In the genomic region with DNA sequence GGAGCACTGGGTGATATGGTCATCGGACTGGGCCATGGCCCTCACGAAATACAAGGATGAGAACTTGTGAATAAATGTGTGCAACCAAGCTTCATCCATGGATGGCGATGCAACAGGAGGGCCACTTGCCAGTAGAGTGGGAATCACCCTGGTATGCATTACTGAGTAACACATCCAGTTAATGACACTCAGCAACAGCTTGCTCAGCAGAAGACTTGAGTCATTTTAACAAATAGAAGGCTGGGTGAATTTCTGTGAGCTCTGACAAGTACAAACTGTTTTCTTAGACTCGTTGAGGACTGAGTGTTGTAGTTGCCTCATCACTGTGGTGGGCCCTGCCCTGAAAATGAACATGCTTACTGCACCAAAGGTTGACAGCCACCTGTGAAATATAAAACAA, we compare ENCODE assay signal across 19 cellular contexts.
DNase-seq lines count a peak whose midpoint lies in the region; FAIRE-seq and TF ChIP-seq lines count a peak whose summit lies in the region.
"Had no signal": no experiment of that assay in that cellular context is flagged by ENCODE, and none has a peak within 500 bp of the region (broad histone marks: within the 10 kb centered on the region; RNA-seq: fewer than 3 reads in every experiment).

No MANE protein-coding gene starts in this region.

- H3K36me3 ChIP-seq in A673 (ENCODE audit: insufficient read depth, low read length, poor library complexity, severe bottlenecking) (no peaks in the 10 kb centered on the region), astrocyte (ENCODE audit: insufficient read depth, low read length) (no peaks in the 10 kb centered on the region)
- H3K36me3 ChIP-seq: tibial nerve had no signal

- H3K9me3 ChIP-seq in A673 (ENCODE audit: low read depth, low read length, poor library complexity, severe bottlenecking) (no peaks in the 10 kb centered on the region), astrocyte (ENCODE audit: insufficient read depth, low read depth, low read length) (no peaks in the 10 kb centered on the region)
- H3K9me3 ChIP-seq: tibial nerve had no signal

- H3K27me3 Mint-ChIP-seq in astrocyte (ENCODE audit: low read depth, unreplicated experiment): no peaks in the 10 kb centered on the region

- no peaks in the 10 kb centered on the region for H3K79me2 ChIP-seq in astrocyte (ENCODE audit: insufficient read depth, low read length)

- no peaks in the 10 kb centered on the region for H4K20me1 ChIP-seq in astrocyte (ENCODE audit: insufficient read depth, low read length)

- TF ChIP-seq CTCF in A673 (conservative IDR thresholded peaks at IDR 0.05; ENCODE audit: low read depth, low read length) (no peak), GM12864 (IDR thresholded peaks at IDR 0.05; ENCODE audit: low read depth, low read length, missing control alignments) (no peak), astrocyte (IDR thresholded peaks at IDR 0.05; ENCODE audit: insufficient read depth, low read depth, low read length) (no peak), GM13977 (IDR thresholded peaks at IDR 0.05; ENCODE audit: extremely low read depth, insufficient read depth, missing control alignments) (no peak)

- no peaks in the 10 kb centered on the region for H3K27me3 ChIP-seq in A673 (replicated peaks; ENCODE audit: insufficient read depth, low read depth, low read length, poor library complexity)
- H3K27me3 ChIP-seq in astrocyte (ENCODE audit: insufficient read depth, low read length): no peaks in the 10 kb centered on the region
- H3K27me3 ChIP-seq: tibial nerve had no signal

- no peak overlapping the region for H2AFZ ChIP-seq in astrocyte (ENCODE audit: low read depth, low read length)

- CTCF ChIA-PET in A673 (lab: Charles Lee): no interaction called here

- H3K4me1 Mint-ChIP-seq in astrocyte (ENCODE audit: low read depth, unreplicated experiment): peaks cover 13% of the 10 kb centered on the region
- H3K4me1 Mint-ChIP-seq: B cell, mesothelial cell of epicardium had no signal

- peak overlapping the region; percentile 28 for H3K27ac Mint-ChIP-seq in astrocyte (ENCODE audit: unreplicated experiment)
- H3K27ac Mint-ChIP-seq: B cell, mesothelial cell of epicardium had no signal

- POLR2A ChIA-PET in A673 (lab: Charles Lee; ENCODE audit: low non-redundant PET): no interaction called here

- BruUV-seq in A673 (replicated peaks; lab: Mats Ljungman, UMichigan): no TSS peak

- H3K4me3 Mint-ChIP-seq in astrocyte (ENCODE audit: unreplicated experiment): no peak overlapping the region
- H3K4me3 Mint-ChIP-seq: B cell, mesothelial cell of epicardium had no signal

- no peak overlapping the region for H3K4me3 ChIP-seq in A673 (ENCODE audit: low read depth, low read length, poor library complexity, severe bottlenecking)
- no peak overlapping the region for H3K4me3 ChIP-seq in GM12864 (ENCODE audit: low read depth, low read length)
- no peak overlapping the region for H3K4me3 ChIP-seq in astrocyte (ENCODE audit: insufficient read depth, low read depth, low read length)
- H3K4me3 ChIP-seq: tibial nerve had no signal

- in situ Hi-C loops in GM13977 (cut with MboI; ENCODE audit: low pct_unique_long_range_greater_than_20kb, low sequenced_read_pairs, unreplicated experiment): no loop called here

- H3K9ac ChIP-seq in astrocyte (ENCODE audit: low read length): no peak overlapping the region

- intact Hi-C loops in A673 (cut with micrococcal nuclease; ENCODE audit: unreplicated experiment): no loop called here

- no peaks in the 10 kb centered on the region for H3K36me3 Mint-ChIP-seq in astrocyte (ENCODE audit: low read depth, unreplicated experiment)
- H3K36me3 Mint-ChIP-seq: mesothelial cell of epicardium had no signal

- H3K9me3 Mint-ChIP-seq in astrocyte (ENCODE audit: unreplicated experiment): peaks cover 2% of the 10 kb centered on the region
- H3K9me3 Mint-ChIP-seq: mesothelial cell of epicardium had no signal

- H3K4me1 ChIP-seq in A673 (ENCODE audit: insufficient read depth, low read length, poor library complexity, severe bottlenecking) (peaks cover 5% of the 10 kb centered on the region), astrocyte (ENCODE audit: insufficient read depth, low read length) (no peaks in the 10 kb centered on the region)
- H3K4me1 ChIP-seq: tibial nerve had no signal

- DNase-seq in A673 (ENCODE audit: low spot score) (peak; percentile 23), GM12864 (ENCODE audit: low read depth) (peak; percentile 4), astrocyte (ENCODE audit: low read depth) (peak; percentile 84), hepatic stellate cell (ENCODE audit: low spot score) (peak; percentile 21), mucosa of gallbladder (ENCODE audit: low spot score) (no peak), GM13977 (ENCODE audit: low spot score) (no peak)
- DNase-seq in activated T-cell treated with anti-CD3 and anti-CD28 coated beads, Interleukin-2, amount 50 U/mL, for 48 hours: no peak
- no peak for DNase-seq in activated naive CD4-positive, alpha-beta T cell treated with Interleukin-2 at 50 U/mL for 16 hours
- DNase-seq: activated naive CD4-positive, alpha-beta T cell; central memory CD4-positive, alpha-beta T cell; NCI-H1048; NCI-H2227 treated with DMSO at 0.1 percent for 48 hours; RPMI8226; T-helper 9 cell had no signal

- FAIRE-seq in astrocyte (lab: Jason Lieb, UNC): no peak
- FAIRE-seq: endothelial cell of umbilical vein, G401.6 had no signal

- H3K4me2 ChIP-seq in astrocyte (ENCODE audit: low read length): no peak overlapping the region

- H3K27ac ChIP-seq in A673 (ENCODE audit: low read depth, low read length, poor library complexity, severe bottlenecking) (no peak overlapping the region), astrocyte (ENCODE audit: low read depth, low read length) (no peak overlapping the region)
- H3K27ac ChIP-seq: tibial nerve had no signal

Comparison
In these comparisons a context has a peak if more than half of its experiments do, and no peak if none do; other contexts are left out.
1. DNase-seq: peak in A673 (single experiment), GM12864 (single experiment), astrocyte (single experiment) and hepatic stellate cell (single experiment); none in activated T-cell treated with anti-CD3 and anti-CD28 coated beads, Interleukin-2, amount 50 U/mL, for 48 hours (0 of 2), activated naive CD4-positive, alpha-beta T cell treated with Interleukin-2 at 50 U/mL for 16 hours (single experiment), mucosa of gallbladder (single experiment) and GM13977 (single experiment).